Comparison of ENCODE assay signal across 16 cellular contexts in genomic region chr16:89268585-89268984, GRCh38. TPM values are rescaled to one million over a fixed set of nuclear protein-coding genes. Genes with fewer than 3 reads are reported as not detected.
DNase-seq lines count a peak whose midpoint lies in the region; ATAC-seq and TF ChIP-seq lines count a peak whose summit lies in the region.
"Had no signal": no experiment of that assay in that cellular context is flagged by ENCODE, and none has a peak within 500 bp of the region (broad histone marks: within the 10 kb centered on the region; RNA-seq: fewer than 3 reads in every experiment).

No MANE protein-coding gene starts in this region.

- H3K36me3 ChIP-seq in left ventricle myocardium inferior, result peaks cover 69% of the 10 kb centered on the region
- H3K36me3 ChIP-seq in vagina, result peaks cover 4 to 61% of the 10 kb centered on the region in 2 donors

- H3K27ac Mint-ChIP-seq in chondrocyte (ENCODE audit: unreplicated experiment) (peak overlapping the region; percentile 32), natural killer cell (peak overlapping the region; percentile 77 to 79)

- H3K4me1 ChIP-seq in left ventricle myocardium inferior (no peaks in the 10 kb centered on the region), vagina (no peaks in the 10 kb centered on the region)
- H3K4me1 ChIP-seq: Caco-2 had no signal

- H3K27ac ChIP-seq in left ventricle myocardium inferior (replicated peaks), result no peak overlapping the region
- H3K27ac ChIP-seq in vagina, result peak overlapping the region; percentile 40
- H3K27ac ChIP-seq: PC-9 had no signal

- H3K36me3 Mint-ChIP-seq in chondrocyte (ENCODE audit: low read depth) (peaks cover 21% of the 10 kb centered on the region), natural killer cell (no peaks in the 10 kb centered on the region)

- H3K4me3 Mint-ChIP-seq in chondrocyte (ENCODE audit: unreplicated experiment), result no peak overlapping the region
- H3K4me3 Mint-ChIP-seq in natural killer cell, result no peak overlapping the region

- TF ChIP-seq CTCF in left ventricle myocardium inferior (IDR thresholded peaks at IDR 0.05; ENCODE audit: borderline replicate concordance) (no peak), chondrocyte (IDR thresholded peaks at IDR 0.05) (no peak), natural killer cell (IDR thresholded peaks at IDR 0.05) (no peak), vagina (IDR thresholded peaks at IDR 0.05) (no peak)

- ATAC-seq in Right ventricle myocardium superior (ENCODE audit: poor library complexity) (no peak), natural killer cell (no peak), HG03520 (IDR thresholded peaks at IDR 0.05; ENCODE audit: unreplicated experiment) (no peak)

- no peaks in the 10 kb centered on the region for H3K27me3 ChIP-seq in left ventricle myocardium inferior (ENCODE audit: low read depth)
- no peaks in the 10 kb centered on the region for H3K27me3 ChIP-seq in vagina

- no peak overlapping the region for H3K4me3 ChIP-seq in left ventricle myocardium inferior
- H3K4me3 ChIP-seq in vagina, result no peak overlapping the region
- H3K4me3 ChIP-seq: PC-9 had no signal

- H3K9me3 ChIP-seq in left ventricle myocardium inferior (replicated peaks) (no peaks in the 10 kb centered on the region), vagina (no peaks in the 10 kb centered on the region)
- H3K9me3 ChIP-seq: Caco-2 had no signal

- intact Hi-C loops in Right ventricle myocardium superior (cut with DNase I), result no loop called here
- intact Hi-C loops in left ventricle myocardium inferior (cut with micrococcal nuclease), result no loop called here
- intact Hi-C loops in natural killer cell (cut with micrococcal nuclease), result no loop called here
- intact Hi-C loops in vagina (cut with DNase I), result no loop called here

- DNase-seq in Right ventricle myocardium superior, result peak; percentile 24
- DNase-seq in left ventricle myocardium inferior, result no peak
- no peak for DNase-seq in chondrocyte (ENCODE audit: low spot score)
- no peak for DNase-seq in natural killer cell
- no peak for DNase-seq in vagina (ENCODE audit: extremely low spot score in 2 of 2)
- DNase-seq in activated CD4-positive, CD25-positive, alpha-beta regulatory T cell treated with anti-CD3 and anti-CD28 coated beads, Interleukin-2, amount 50 U/mL, for 72 hours, result no peak
- no peak for DNase-seq in epidermal melanocyte (ENCODE audit: insufficient read length, low spot score)
- DNase-seq: Caco-2, Karpas-422, MM.1S, NCI-H1105, NCI-H187, NCI-H748 treated with DMSO at 0.1 percent for 48 hours, PC-9, SHP77 had no signal

- H3K9me3 Mint-ChIP-seq in chondrocyte (ENCODE audit: low read depth) (no peaks in the 10 kb centered on the region), natural killer cell (no peaks in the 10 kb centered on the region)

- H3K27me3 Mint-ChIP-seq in chondrocyte (ENCODE audit: low read depth), result no peaks in the 10 kb centered on the region
- H3K27me3 Mint-ChIP-seq in natural killer cell (ENCODE audit: low read depth in 2 of 2), result no peaks in the 10 kb centered on the region

- H3K4me1 Mint-ChIP-seq in chondrocyte (ENCODE audit: low read depth), result peaks cover 13% of the 10 kb centered on the region
- H3K4me1 Mint-ChIP-seq in natural killer cell, result peaks cover 19 to 21% of the 10 kb centered on the region in 2 donors

- no peak for TF ChIP-seq POLR2A in vagina (IDR thresholded peaks at IDR 0.05)

RNA-seq across cellular contexts. Expression of gene ZNF778, which starts 51.1 kb away (rescaled TPM):
- total RNA-seq in Right ventricle myocardium superior (9.9 TPM), left ventricle myocardium inferior (8.7 TPM), chondrocyte (5.8 to 7.7 TPM (median 6.6 TPM) in 3 replicates), natural killer cell (10 to 100 TPM in 2 of 3 donors, 1 to 10 TPM in 1; 7.0 to 14.1 (median 11.8) TPM), vagina (6.6 TPM)
